22 cellular contexts compared by ENCODE assay signal in genomic region chr18:5961097-5961827, GRCh38.
"Had no signal": no experiment of that assay in that cellular context is flagged by ENCODE, and none has a peak within 500 bp of the region (broad histone marks: within the 10 kb centered on the region; RNA-seq: fewer than 3 reads in every experiment).

No MANE protein-coding gene starts in this region.

- ATAC-seq: activated CD8-positive, alpha-beta memory T cell treated with anti-CD3 and anti-CD28 coated beads, Interleukin-2, amount 10 ng/mL, durations not matched to agents 7 days and 5 days; stimulated activated naive B cell treated with anti-CD40 and anti-IgM and Interleukin-4, amounts not matched to agents 10 μg/mL and 1 μg/mL and 100 μg/mL, for 72 hours had no signal

- H3K27me3 ChIP-seq: adrenal gland, right atrium auricular region, tibial artery, vagina had no signal

- H3K27ac ChIP-seq: adrenal gland, coronary artery, tibial artery, vagina had no signal

- H3K4me1 ChIP-seq: tibial artery, vagina had no signal

- H3K36me3 ChIP-seq: adrenal gland, right atrium auricular region, tibial artery, vagina had no signal

- H3K27ac Mint-ChIP-seq: activated CD4-positive, alpha-beta memory T cell treated with anti-CD3 and anti-CD28 coated beads for 36 hours; activated CD8-positive, alpha-beta memory T cell treated with anti-CD3 and anti-CD28 coated beads, Interleukin-2, amount 10 ng/mL, durations not matched to agents 7 days and 5 days; stimulated activated naive B cell treated with anti-CD40 and anti-IgM and Interleukin-4, amounts not matched to agents 10 μg/mL and 1 μg/mL and 100 μg/mL, for 72 hours had no signal

- H3K27me3 Mint-ChIP-seq: activated CD4-positive, alpha-beta memory T cell treated with anti-CD3 and anti-CD28 coated beads for 36 hours; activated CD8-positive, alpha-beta memory T cell treated with anti-CD3 and anti-CD28 coated beads, Interleukin-2, amount 10 ng/mL, durations not matched to agents 7 days and 5 days; stimulated activated naive B cell treated with anti-CD40 and anti-IgM and Interleukin-4, amounts not matched to agents 10 μg/mL and 1 μg/mL and 100 μg/mL, for 72 hours had no signal

- H3K9me3 ChIP-seq: adrenal gland, right atrium auricular region, tibial artery, vagina had no signal

- H3K4me3 ChIP-seq: adrenal gland, coronary artery, right atrium auricular region, skin epidermis, tibial artery, vagina had no signal

- H3K36me3 Mint-ChIP-seq: activated CD4-positive, alpha-beta memory T cell treated with anti-CD3 and anti-CD28 coated beads for 36 hours; activated CD8-positive, alpha-beta memory T cell treated with anti-CD3 and anti-CD28 coated beads, Interleukin-2, amount 10 ng/mL, durations not matched to agents 7 days and 5 days had no signal

- H3K9me3 Mint-ChIP-seq: activated CD4-positive, alpha-beta memory T cell treated with anti-CD3 and anti-CD28 coated beads for 36 hours; nephron; stimulated activated naive B cell treated with anti-CD40 and anti-IgM and Interleukin-4, amounts not matched to agents 10 μg/mL and 1 μg/mL and 100 μg/mL, for 72 hours had no signal

- DNase-seq: activated CD4-positive, alpha-beta memory T cell treated with anti-CD3 and anti-CD28 coated beads for 36 hours; activated CD8-positive, alpha-beta memory T cell treated with anti-CD3 and anti-CD28 coated beads, Interleukin-2, amount 10 ng/mL, durations not matched to agents 7 days and 5 days; activated naive CD4-positive, alpha-beta T cell treated with anti-CD3 and anti-CD28 coated beads, Interleukin-2, amount 50 U/mL, for 16 hours; activated T-cell treated with anti-CD3 and anti-CD28 coated beads, Interleukin-2, amount 50 U/mL, for 1 hour; adrenal gland; caudate nucleus; effector CD4-positive, alpha-beta T cell; foreskin fibroblast; glutamatergic neuron; hypothalamus; kidney; mesenchymal stem cell; nucleus accumbens; stimulated activated CD4-positive, alpha-beta T cell treated with anti-CD3 and anti-CD28 coated beads, Interleukin-15, amount 100 ng/mL, for 24 hours; stimulated activated CD4-positive, alpha-beta T cell treated with anti-CD3 and anti-CD28 coated beads, Interleukin-4, amount 100 ng/mL, for 1 hour; stimulated activated naive B cell treated with anti-CD40 and anti-IgM and Interleukin-4, amounts not matched to agents 10 μg/mL and 1 μg/mL and 100 μg/mL, for 72 hours; tibial artery had no signal

- H3K4me3 Mint-ChIP-seq: activated CD4-positive, alpha-beta memory T cell treated with anti-CD3 and anti-CD28 coated beads for 36 hours; activated CD8-positive, alpha-beta memory T cell treated with anti-CD3 and anti-CD28 coated beads, Interleukin-2, amount 10 ng/mL, durations not matched to agents 7 days and 5 days; stimulated activated naive B cell treated with anti-CD40 and anti-IgM and Interleukin-4, amounts not matched to agents 10 μg/mL and 1 μg/mL and 100 μg/mL, for 72 hours had no signal

- H3K4me1 Mint-ChIP-seq: activated CD8-positive, alpha-beta memory T cell treated with anti-CD3 and anti-CD28 coated beads, Interleukin-2, amount 10 ng/mL, durations not matched to agents 7 days and 5 days; stimulated activated naive B cell treated with anti-CD40 and anti-IgM and Interleukin-4, amounts not matched to agents 10 μg/mL and 1 μg/mL and 100 μg/mL, for 72 hours had no signal
